32 cellular contexts compared by ENCODE assay signal in the genomic region with DNA sequence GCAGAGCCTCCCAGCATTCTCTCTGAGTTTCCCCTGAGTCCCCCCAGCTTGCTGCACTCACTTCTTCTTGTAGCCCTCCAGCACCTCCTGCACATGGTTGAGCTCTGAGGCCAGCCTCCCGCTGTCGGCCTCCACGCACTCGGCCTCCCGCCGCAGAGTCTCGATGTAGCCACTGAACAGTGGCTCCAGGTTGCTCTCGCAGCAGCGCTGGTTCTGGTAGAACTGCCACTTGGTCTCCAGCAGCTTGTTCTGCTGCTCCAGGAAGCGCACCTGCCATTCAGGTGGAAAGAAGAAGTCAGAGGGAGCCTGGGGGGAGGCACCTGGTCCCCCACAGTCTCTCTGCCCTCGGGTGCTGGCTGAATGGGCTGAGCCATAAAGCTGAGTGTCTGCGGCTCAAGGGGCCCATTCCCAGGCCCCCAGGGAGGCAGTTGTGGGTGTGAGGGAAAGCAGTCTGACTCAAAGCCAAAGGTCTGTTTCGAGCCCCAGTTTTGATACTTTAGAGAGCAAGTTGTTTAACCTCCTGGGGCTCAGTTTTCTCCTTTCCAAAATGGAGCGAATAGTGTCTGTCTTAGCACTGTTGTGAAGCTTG. TPM values are rescaled to one million over a fixed set of nuclear protein-coding genes. Genes with fewer than 3 reads are reported as not detected.
"Had no signal": no experiment of that assay in that cellular context is flagged by ENCODE, and none has a peak within 500 bp of the region (broad histone marks: within the 10 kb centered on the region; RNA-seq: fewer than 3 reads in every experiment).

No MANE protein-coding gene starts in this region.

- H3K4me1 Mint-ChIP-seq: activated B cell treated with CpG ODN at 0.5 μM for 24 hours; activated CD4-positive, alpha-beta T cell treated with anti-CD3 and anti-CD28 coated beads, Interleukin-2, amount 10 ng/mL, durations not matched to agents 24 days and 14 days; activated naive CD4-positive, alpha-beta T cell treated with anti-CD3 and anti-CD28 coated beads, Interleukin-2, amount 50 U/mL, for 24 hours had no signal

- H3K4me3 Mint-ChIP-seq: activated B cell treated with CpG ODN at 0.5 μM for 24 hours; activated CD4-positive, alpha-beta T cell treated with anti-CD3 and anti-CD28 coated beads, Interleukin-2, amount 10 ng/mL, durations not matched to agents 24 days and 14 days; activated CD8-positive, alpha-beta memory T cell treated with anti-CD3 and anti-CD28 coated beads, Interleukin-2, amount 10 ng/mL, durations not matched to agents 7 days and 5 days; activated naive CD4-positive, alpha-beta T cell treated with anti-CD3 and anti-CD28 coated beads, Interleukin-2, amount 50 U/mL, for 24 hours; activated T-cell treated with anti-CD3 and anti-CD28 coated beads, Interleukin-2, amount 50 U/mL, for 24 hours; activated T-helper 1 cell treated with anti-CD3 and anti-CD28 coated beads, Interleukin-12 subunit alpha, Interleukin-12 subunit beta, Interleukin-2, Interleukin-4 antibody, amounts not matched to agents 30 ng/mL and 10 ng/mL and 1 ng/mL, durations not matched to agents 14 hours and 24 hours and 36 hours; brain; T-cell had no signal

- H3K9me3 Mint-ChIP-seq: activated B cell treated with CpG ODN at 0.5 μM for 24 hours; activated CD4-positive, alpha-beta T cell treated with anti-CD3 and anti-CD28 coated beads, Interleukin-2, amount 10 ng/mL, durations not matched to agents 24 days and 14 days; activated naive CD4-positive, alpha-beta T cell treated with anti-CD3 and anti-CD28 coated beads, Interleukin-2, amount 50 U/mL, for 24 hours; activated T-cell treated with anti-CD3 and anti-CD28 coated beads, Interleukin-2, amount 50 U/mL, for 24 hours; activated T-helper 1 cell treated with anti-CD3 and anti-CD28 coated beads, Interleukin-12 subunit alpha, Interleukin-12 subunit beta, Interleukin-2, Interleukin-4 antibody, amounts not matched to agents 30 ng/mL and 10 ng/mL and 1 ng/mL, durations not matched to agents 14 hours and 24 hours and 36 hours; T-cell had no signal

- DNase-seq: activated B cell treated with CpG ODN at 0.5 μM for 24 hours; activated CD4-positive, alpha-beta T cell treated with anti-CD3 and anti-CD28 coated beads for 1 hour; activated CD4-positive, alpha-beta T cell treated with anti-CD3 and anti-CD28 coated beads, Interleukin-2, amount 10 ng/mL, durations not matched to agents 24 days and 14 days; activated CD4-positive, alpha-beta T cell treated with anti-CD3 and anti-CD28 coated beads, Interleukin-2, amount 50 U/mL, for 48 hours; activated CD8-positive, alpha-beta memory T cell treated with anti-CD3 and anti-CD28 coated beads, Interleukin-2, amount 10 ng/mL, durations not matched to agents 7 days and 5 days; activated effector memory CD4-positive, alpha-beta T cell treated with Interleukin-2 at 50 U/mL for 16 hours; activated naive CD4-positive, alpha-beta T cell; activated T-cell treated with anti-CD3 and anti-CD28 coated beads, Interleukin-2, amount 50 U/mL, for 24 hours; amygdala; MV-4-11; NCI-H1105; NCI-H1694 treated with DMSO at 0.1 percent for 48 hours; NCI-H2029 treated with DMSO at 0.1 percent for 48 hours; NCI-H345; NCI-H510A; NCI-H526 treated with DMSO at 0.1 percent for 48 hours; NK-92 treated with Interleukin-12 subunit alpha and Interleukin-12 subunit beta, amount 100 ng/mL, for 24 hours; OCI-M1; RPMI8226; T-cell; T-helper 2 cell; T1000 had no signal

- H3K4me2 ChIP-seq: KMS-11 had no signal

- H3K27ac ChIP-seq: KMS-11, SK-N-MC had no signal

- H3K9ac ChIP-seq: KMS-11 had no signal

- H3K27ac Mint-ChIP-seq: activated B cell treated with CpG ODN at 0.5 μM for 24 hours; activated CD4-positive, alpha-beta T cell treated with anti-CD3 and anti-CD28 coated beads, Interleukin-2, amount 10 ng/mL, durations not matched to agents 24 days and 14 days; activated CD8-positive, alpha-beta memory T cell treated with anti-CD3 and anti-CD28 coated beads, Interleukin-2, amount 10 ng/mL, durations not matched to agents 7 days and 5 days; activated naive CD4-positive, alpha-beta T cell treated with anti-CD3 and anti-CD28 coated beads, Interleukin-2, amount 50 U/mL, for 24 hours; activated T-cell treated with anti-CD3 and anti-CD28 coated beads, Interleukin-2, amount 50 U/mL, for 24 hours; activated T-helper 1 cell treated with anti-CD3 and anti-CD28 coated beads, Interleukin-12 subunit alpha, Interleukin-12 subunit beta, Interleukin-2, Interleukin-4 antibody, amounts not matched to agents 30 ng/mL and 10 ng/mL and 1 ng/mL, durations not matched to agents 14 hours and 24 hours and 36 hours; brain; T-cell had no signal

- ATAC-seq: activated CD8-positive, alpha-beta memory T cell treated with anti-CD3 and anti-CD28 coated beads, Interleukin-2, amount 10 ng/mL, durations not matched to agents 7 days and 5 days; Panc1; Right ventricle myocardium inferior; T-cell had no signal

- H3K4me3 ChIP-seq: SK-N-MC had no signal

- H3K36me3 Mint-ChIP-seq: activated CD8-positive, alpha-beta memory T cell treated with anti-CD3 and anti-CD28 coated beads, Interleukin-2, amount 10 ng/mL, durations not matched to agents 7 days and 5 days; activated naive CD4-positive, alpha-beta T cell treated with anti-CD3 and anti-CD28 coated beads, Interleukin-2, amount 50 U/mL, for 24 hours; brain; T-cell had no signal

RNA-seq across cellular contexts. Expression of a gene that starts 2.3 kb away (rescaled TPM):
- total RNA-seq: activated B cell treated with CpG ODN at 0.5 μM for 24 hours; activated CD4-positive, alpha-beta T cell treated with anti-CD3 and anti-CD28 coated beads, Interleukin-2, amount 10 ng/mL, durations not matched to agents 24 days and 14 days; activated CD8-positive, alpha-beta memory T cell treated with anti-CD3 and anti-CD28 coated beads, Interleukin-2, amount 10 ng/mL, durations not matched to agents 7 days and 5 days; activated T-helper 1 cell treated with anti-CD3 and anti-CD28 coated beads, Interleukin-12 subunit alpha, Interleukin-12 subunit beta, Interleukin-2, Interleukin-4 antibody, amounts not matched to agents 30 ng/mL and 10 ng/mL and 1 ng/mL, durations not matched to agents 14 hours and 24 hours and 36 hours; astrocyte; cerebellum; Right ventricle myocardium inferior; T-cell had no signal

RNA-seq across cellular contexts. Expression of a gene that starts 20.5 kb away (rescaled TPM):
- total RNA-seq: activated B cell treated with CpG ODN at 0.5 μM for 24 hours; activated CD4-positive, alpha-beta T cell treated with anti-CD3 and anti-CD28 coated beads, Interleukin-2, amount 10 ng/mL, durations not matched to agents 24 days and 14 days; activated CD8-positive, alpha-beta memory T cell treated with anti-CD3 and anti-CD28 coated beads, Interleukin-2, amount 10 ng/mL, durations not matched to agents 7 days and 5 days; activated T-helper 1 cell treated with anti-CD3 and anti-CD28 coated beads, Interleukin-12 subunit alpha, Interleukin-12 subunit beta, Interleukin-2, Interleukin-4 antibody, amounts not matched to agents 30 ng/mL and 10 ng/mL and 1 ng/mL, durations not matched to agents 14 hours and 24 hours and 36 hours; astrocyte; cerebellum; MCF 10A; Right ventricle myocardium inferior; T-cell had no signal

RNA-seq across cellular contexts. Expression of a gene that starts 41.1 kb away (rescaled TPM):
- total RNA-seq: activated B cell treated with CpG ODN at 0.5 μM for 24 hours; activated CD4-positive, alpha-beta T cell treated with anti-CD3 and anti-CD28 coated beads, Interleukin-2, amount 10 ng/mL, durations not matched to agents 24 days and 14 days; activated CD8-positive, alpha-beta memory T cell treated with anti-CD3 and anti-CD28 coated beads, Interleukin-2, amount 10 ng/mL, durations not matched to agents 7 days and 5 days; activated T-helper 1 cell treated with anti-CD3 and anti-CD28 coated beads, Interleukin-12 subunit alpha, Interleukin-12 subunit beta, Interleukin-2, Interleukin-4 antibody, amounts not matched to agents 30 ng/mL and 10 ng/mL and 1 ng/mL, durations not matched to agents 14 hours and 24 hours and 36 hours; astrocyte; cerebellum; MCF 10A; Right ventricle myocardium inferior; T-cell had no signal

RNA-seq across cellular contexts. Expression of a gene that starts 43.8 kb away (rescaled TPM):
- total RNA-seq: activated B cell treated with CpG ODN at 0.5 μM for 24 hours; activated CD4-positive, alpha-beta T cell treated with anti-CD3 and anti-CD28 coated beads, Interleukin-2, amount 10 ng/mL, durations not matched to agents 24 days and 14 days; activated CD8-positive, alpha-beta memory T cell treated with anti-CD3 and anti-CD28 coated beads, Interleukin-2, amount 10 ng/mL, durations not matched to agents 7 days and 5 days; activated T-helper 1 cell treated with anti-CD3 and anti-CD28 coated beads, Interleukin-12 subunit alpha, Interleukin-12 subunit beta, Interleukin-2, Interleukin-4 antibody, amounts not matched to agents 30 ng/mL and 10 ng/mL and 1 ng/mL, durations not matched to agents 14 hours and 24 hours and 36 hours; astrocyte; cerebellum; Right ventricle myocardium inferior; T-cell had no signal
